Comparison of ENCODE assay signal across 2 cellular contexts in genomic region chr12:108594960-108595710, GRCh38.
TF ChIP-seq lines count a peak whose summit lies in the region.

No MANE protein-coding gene starts in this region.

TF ChIP-seq in HEK293, 187 proteins besides CTCF, POLR2A, EP300 and RAD21 (continues in another document):
- 0 out of 2 replicates have a peak, but pooled peaks have one; percentile 49 for TF ChIP-seq ZNF248 (tag by site-specific recombination; IDR thresholded peaks at IDR 0.05)
- 0 out of 2 replicates have a peak, but pooled peaks have one; percentile 24 for TF ChIP-seq ZNF580 (tag by site-specific recombination; IDR thresholded peaks at IDR 0.05)
- no peak for TF ChIP-seq HOXD13 (CRISPR knock-in tag; IDR thresholded peaks at IDR 0.05; ENCODE audit: borderline replicate concordance)
- TF ChIP-seq SP2 (tag by site-specific recombination; IDR thresholded peaks at IDR 0.05) = no peak
- TF ChIP-seq TSHZ1 (tag by site-specific recombination; IDR thresholded peaks at IDR 0.05; ENCODE audit: borderline replicate concordance) = no peak
- TF ChIP-seq ZNF146 (tag by site-specific recombination; IDR thresholded peaks at IDR 0.05) = 0 out of 2 replicates have a peak, but pooled peaks have one; percentile 3
- 0 out of 2 replicates have a peak, but pooled peaks have one; percentile 36 for TF ChIP-seq ZNF175 (tag by site-specific recombination; IDR thresholded peaks at IDR 0.05)
- no peak for TF ChIP-seq ZNF157 (tag by site-specific recombination; IDR thresholded peaks at IDR 0.05)
- TF ChIP-seq ZNF473 (tag by site-specific recombination; IDR thresholded peaks at IDR 0.05) = 0 out of 2 replicates have a peak, but pooled peaks have one; percentile 55
- no peak for TF ChIP-seq SETDB1 (IDR thresholded peaks at IDR 0.05; ENCODE audit: insufficient read length, low read length)
- TF ChIP-seq ZNF311 (tag by site-specific recombination; IDR thresholded peaks at IDR 0.05; ENCODE audit: borderline replicate concordance) = peak; percentile 54; the same call in 1 of the 2 replicates
- TF ChIP-seq, protein P1, sequence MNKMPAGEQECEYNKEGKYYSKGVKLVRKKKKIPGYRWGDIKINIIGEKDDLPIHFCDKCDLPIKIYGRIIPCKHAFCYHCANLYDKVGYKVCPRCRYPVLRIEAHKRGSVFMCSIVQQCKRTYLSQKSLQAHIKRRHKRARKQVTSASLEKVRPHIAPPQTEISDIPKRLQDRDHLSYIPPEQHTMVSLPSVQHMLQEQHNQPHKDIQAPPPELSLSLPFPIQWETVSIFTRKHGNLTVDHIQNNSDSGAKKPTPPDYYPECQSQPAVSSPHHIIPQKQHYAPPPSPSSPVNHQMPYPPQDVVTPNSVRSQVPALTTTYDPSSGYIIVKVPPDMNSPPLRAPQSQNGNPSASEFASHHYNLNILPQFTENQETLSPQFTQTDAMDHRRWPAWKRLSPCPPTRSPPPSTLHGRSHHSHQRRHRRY (tag by site-specific recombination; IDR thresholded peaks at IDR 0.05) = no peak
- TF ChIP-seq KLF9 (tag by site-specific recombination; IDR thresholded peaks at IDR 0.05; ENCODE audit: low read depth) = 0 out of 2 replicates have a peak, but pooled peaks have one; percentile 12
- 0 out of 2 replicates have a peak, but pooled peaks have one; percentile 26 for TF ChIP-seq ZNF521 (tag by site-specific recombination; IDR thresholded peaks at IDR 0.05)
- peak; percentile 81; the same call in 1 of the 2 replicates for TF ChIP-seq ZNF148 (tag by site-specific recombination; IDR thresholded peaks at IDR 0.05; ENCODE audit: borderline replicate concordance)
- TF ChIP-seq, protein P2, sequence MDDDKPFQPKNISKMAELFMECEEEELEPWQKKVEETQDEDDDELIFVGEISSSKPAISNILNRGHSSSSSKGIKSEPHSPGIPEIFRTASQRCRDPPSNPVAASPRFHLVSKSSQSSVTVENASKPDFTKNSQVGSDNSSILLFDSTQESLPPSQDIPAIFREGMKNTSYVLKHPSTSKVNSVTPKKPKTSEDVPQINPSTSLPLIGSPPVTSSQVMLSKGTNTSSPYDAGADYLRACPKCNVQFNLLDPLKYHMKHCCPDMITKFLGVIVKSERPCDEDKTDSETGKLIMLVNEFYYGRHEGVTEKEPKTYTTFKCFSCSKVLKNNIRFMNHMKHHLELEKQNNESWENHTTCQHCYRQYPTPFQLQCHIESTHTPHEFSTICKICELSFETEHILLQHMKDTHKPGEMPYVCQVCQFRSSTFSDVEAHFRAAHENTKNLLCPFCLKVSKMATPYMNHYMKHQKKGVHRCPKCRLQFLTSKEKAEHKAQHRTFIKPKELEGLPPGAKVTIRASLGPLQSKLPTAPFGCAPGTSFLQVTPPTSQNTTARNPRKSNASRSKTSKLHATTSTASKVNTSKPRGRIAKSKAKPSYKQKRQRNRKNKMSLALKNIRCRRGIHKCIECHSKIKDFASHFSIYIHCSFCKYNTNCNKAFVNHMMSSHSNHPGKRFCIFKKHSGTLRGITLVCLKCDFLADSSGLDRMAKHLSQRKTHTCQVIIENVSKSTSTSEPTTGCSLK (tag by site-specific recombination; IDR thresholded peaks at IDR 0.05) = no peak

TF ChIP-seq in H1, 55 proteins besides CTCF, POLR2A, EP300 and RAD21:
- TF ChIP-seq BCL11A (IDR thresholded peaks at IDR 0.05; ENCODE audit: low read depth in 2 of 2, low read length in 2 of 2) = no peak
- TF ChIP-seq CBX8 (IDR thresholded peaks at IDR 0.05; ENCODE audit: borderline replicate concordance, low read depth, low read length) = no peak
- no peak for TF ChIP-seq ATF3 (IDR thresholded peaks at IDR 0.05; ENCODE audit: insufficient read depth, low read depth, low read length)
- TF ChIP-seq BACH1 (IDR thresholded peaks at IDR 0.05; ENCODE audit: low read length) = no peak
- TF ChIP-seq TEAD4 (IDR thresholded peaks at IDR 0.05; ENCODE audit: low read depth, low read length) = no peak
- TF ChIP-seq EZH2 (IDR thresholded peaks at IDR 0.05; ENCODE audit: low read depth, low read length, severe bottlenecking) = no peak
- TF ChIP-seq TAF7 (optimal IDR thresholded peaks at IDR 0.05; ENCODE audit: borderline replicate concordance, low read depth, low read length) = no peak
- TF ChIP-seq TBP (IDR thresholded peaks at IDR 0.05; ENCODE audit: low read depth, low read length) = no peak
- TF ChIP-seq, protein P3, sequence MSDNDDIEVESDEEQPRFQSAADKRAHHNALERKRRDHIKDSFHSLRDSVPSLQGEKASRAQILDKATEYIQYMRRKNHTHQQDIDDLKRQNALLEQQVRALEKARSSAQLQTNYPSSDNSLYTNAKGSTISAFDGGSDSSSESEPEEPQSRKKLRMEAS (IDR thresholded peaks at IDR 0.05) = no peak
- TF ChIP-seq FOSL1 (IDR thresholded peaks at IDR 0.05; ENCODE audit: insufficient read depth, low read depth, low read length) = no peak
- TF ChIP-seq NANOG (IDR thresholded peaks at IDR 0.05; ENCODE audit: insufficient read depth, low read depth, low read length, poor library complexity, severe bottlenecking) = no peak
- TF ChIP-seq, protein P4, sequence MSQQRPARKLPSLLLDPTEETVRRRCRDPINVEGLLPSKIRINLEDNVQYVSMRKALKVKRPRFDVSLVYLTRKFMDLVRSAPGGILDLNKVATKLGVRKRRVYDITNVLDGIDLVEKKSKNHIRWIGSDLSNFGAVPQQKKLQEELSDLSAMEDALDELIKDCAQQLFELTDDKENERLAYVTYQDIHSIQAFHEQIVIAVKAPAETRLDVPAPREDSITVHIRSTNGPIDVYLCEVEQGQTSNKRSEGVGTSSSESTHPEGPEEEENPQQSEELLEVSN (IDR thresholded peaks at IDR 0.05) = no peak
- TF ChIP-seq CTBP2 (IDR thresholded peaks at IDR 0.05; ENCODE audit: borderline replicate concordance, insufficient read depth, insufficient read length, low read length) = no peak
- TF ChIP-seq EGR1 (IDR thresholded peaks at IDR 0.05; ENCODE audit: borderline replicate concordance, low read depth, low read length) = no peak
- TF ChIP-seq SP4 (IDR thresholded peaks at IDR 0.05; ENCODE audit: low read length) = no peak
- no peak for TF ChIP-seq ATF2 (IDR thresholded peaks at IDR 0.05; ENCODE audit: low read length)
- TF ChIP-seq GTF2F1 (IDR thresholded peaks at IDR 0.05; ENCODE audit: borderline replicate concordance, low read depth, low read length) = no peak
- TF ChIP-seq RXRA (IDR thresholded peaks at IDR 0.05; ENCODE audit: insufficient read depth, low read depth, low read length) = no peak
- no peak for TF ChIP-seq SIX5 (IDR thresholded peaks at IDR 0.05; ENCODE audit: low read depth, low read length)
